In the genomic region with DNA sequence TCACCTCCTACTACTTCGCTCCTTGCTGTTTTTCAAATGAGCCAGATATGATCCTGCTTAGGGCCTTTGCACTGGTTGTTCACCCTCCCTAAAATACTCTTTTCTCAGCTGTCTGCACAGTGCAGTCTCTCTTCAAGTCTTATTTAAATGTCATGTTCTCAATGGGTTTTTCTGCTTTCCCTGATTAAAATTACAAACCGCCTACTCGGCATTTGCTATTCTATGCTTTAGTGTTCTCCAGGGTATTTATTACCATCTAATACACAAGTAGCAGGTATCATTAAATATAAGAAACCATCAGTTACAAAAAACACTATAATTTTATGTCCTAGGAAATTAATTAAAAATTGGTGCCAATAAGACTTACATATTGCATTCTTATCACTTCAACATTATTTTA, we compare ENCODE assay signal across 8 cellular contexts.
"Had no signal": no experiment of that assay in that cellular context is flagged by ENCODE, and none has a peak within 500 bp of the region (broad histone marks: within the 10 kb centered on the region; RNA-seq: fewer than 3 reads in every experiment).

No MANE protein-coding gene starts in this region.

- DNase-seq: GDM1, GF-D8 had no signal

- FAIRE-seq: G401.6, GM12878, GM12891, GM12892, GM18507, GM19239 had no signal

- H3K4me3 ChIP-seq: GM12878 had no signal

- ATAC-seq: GM12878 had no signal
